Comparison of ENCODE assay signal across 1 cellular context in the genomic region with DNA sequence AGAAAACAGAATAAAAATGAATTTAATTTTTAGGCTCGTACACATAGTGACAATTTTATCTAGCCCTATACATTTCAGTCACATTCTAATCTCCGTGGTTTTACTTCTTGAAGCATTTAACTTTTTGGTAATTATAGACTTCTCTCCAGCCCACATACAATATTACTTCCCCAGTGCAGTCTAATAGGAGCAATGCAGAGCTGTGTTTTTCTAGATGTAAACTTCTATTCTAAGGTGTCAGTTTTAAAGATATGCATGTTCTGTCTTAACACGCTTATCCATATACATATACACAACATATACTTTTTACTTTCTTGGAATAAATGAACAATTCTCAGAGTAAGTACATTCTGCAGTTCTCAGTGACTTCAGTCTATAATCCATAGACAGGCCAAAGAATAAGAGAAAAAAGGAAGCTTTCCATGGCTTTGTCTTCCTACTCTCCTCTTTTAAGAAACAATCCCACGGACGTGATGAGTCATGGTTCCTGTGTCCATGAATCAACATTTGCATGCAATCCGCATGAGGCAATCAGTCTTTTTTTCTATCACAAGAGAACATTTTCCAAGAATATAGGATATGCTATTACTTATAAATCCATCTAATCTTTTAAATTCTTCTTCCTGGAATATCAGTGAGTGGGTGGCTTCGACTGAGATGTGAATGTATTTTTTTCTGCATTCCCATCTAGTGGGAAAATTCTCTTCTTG.
TF ChIP-seq lines count a peak whose summit lies in the region.

No MANE protein-coding gene starts in this region.

TF ChIP-seq in HepG2, 621 proteins besides CTCF, POLR2A, EP300 and RAD21:
- TF ChIP-seq FOSL2 (CRISPR knock-in tag; IDR thresholded peaks at IDR 0.05), result peak; percentile 88
- TF ChIP-seq CEBPG (CRISPR knock-in tag; IDR thresholded peaks at IDR 0.05), result peak; percentile 21; the same call in 1 of the 2 replicates
- TF ChIP-seq CEBPB (IDR thresholded peaks at IDR 0.05; ENCODE audit: borderline replicate concordance, low read depth, low read length), result peak; percentile 58; the same call in 1 of the 2 replicates
- TF ChIP-seq ATF4 (CRISPR knock-in tag; IDR thresholded peaks at IDR 0.05), result 0 out of 4 replicates have a peak, but pooled peaks of 1 of the 2 experiments have one; percentile 37
- TF ChIP-seq ZNF772 (CRISPR knock-in tag; IDR thresholded peaks at IDR 0.05), result no peak
TF ChIP-seq in HepG2: peak in this region for 4.
